ENCODE assay signal across 1 cellular context in genomic region chr3:101868534-101869464, GRCh38.
TF ChIP-seq lines count a peak whose summit lies in the region.

No MANE protein-coding gene starts in this region.

TF ChIP-seq in K562, 482 proteins besides CTCF, POLR2A, EP300 and RAD21 (continued from another document):
- TF ChIP-seq ZNF239 (CRISPR knock-in tag; IDR thresholded peaks at IDR 0.05) (no peak), HDAC1 (IDR thresholded peaks at IDR 0.05) (no peak), HLTF (IDR thresholded peaks at IDR 0.05) (no peak), LEF1 (IDR thresholded peaks at IDR 0.05) (0 out of 2 replicates have a peak, but pooled peaks have one; percentile 17), PYGO2 (tag; IDR thresholded peaks at IDR 0.05) (no peak), RFX1 (IDR thresholded peaks at IDR 0.05) (no peak), RBM17 (IDR thresholded peaks at IDR 0.05; ENCODE audit: borderline replicate concordance, low read depth, low read length) (no peak), KLF13 (tag; IDR thresholded peaks at IDR 0.05; ENCODE audit: borderline replicate concordance, low read depth) (no peak), NFIX (CRISPR knock-in tag; IDR thresholded peaks at IDR 0.05; ENCODE audit: low read depth) (no peak), ZNF395 (CRISPR knock-in tag; IDR thresholded peaks at IDR 0.05) (peak; percentile 54; the same call in 1 of the 2 replicates), SMAD1 (IDR thresholded peaks at IDR 0.05; ENCODE audit: low read depth, low read length, partially characterized antibody) (no peak), HDAC6 (IDR thresholded peaks at IDR 0.05; ENCODE audit: low read depth, low read length) (no peak), CBX1 (IDR thresholded peaks at IDR 0.05; ENCODE audit: low read depth) (no peak), TARDBP (IDR thresholded peaks at IDR 0.05) (no peak), E4F1 (CRISPR knock-in tag; IDR thresholded peaks at IDR 0.05; ENCODE audit: borderline replicate concordance) (no peak), ZNF696 (CRISPR knock-in tag; conservative IDR thresholded peaks at IDR 0.05) (no peak), ZNF316 (IDR thresholded peaks at IDR 0.05) (no peak), ZNF518B (CRISPR knock-in tag; IDR thresholded peaks at IDR 0.05) (no peak), PRDM10 (IDR thresholded peaks at IDR 0.05; ENCODE audit: partially characterized antibody) (no peak), GTF2A2 (tag; IDR thresholded peaks at IDR 0.05) (no peak), KLF1 (tag; IDR thresholded peaks at IDR 0.05) (0 out of 2 replicates have a peak, but pooled peaks have one; percentile 62), CBX8 (IDR thresholded peaks at IDR 0.05; ENCODE audit: borderline replicate concordance, extremely low read depth, low read depth, low read length, poor library complexity, severe bottlenecking) (no peak), HCFC1 (IDR thresholded peaks at IDR 0.05; ENCODE audit: low read depth, low read length) (no peak)
- TF ChIP-seq, protein P1, sequence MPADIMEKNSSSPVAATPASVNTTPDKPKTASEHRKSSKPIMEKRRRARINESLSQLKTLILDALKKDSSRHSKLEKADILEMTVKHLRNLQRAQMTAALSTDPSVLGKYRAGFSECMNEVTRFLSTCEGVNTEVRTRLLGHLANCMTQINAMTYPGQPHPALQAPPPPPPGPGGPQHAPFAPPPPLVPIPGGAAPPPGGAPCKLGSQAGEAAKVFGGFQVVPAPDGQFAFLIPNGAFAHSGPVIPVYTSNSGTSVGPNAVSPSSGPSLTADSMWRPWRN (IDR thresholded peaks at IDR 0.05; ENCODE audit: low read depth): no peak
- TF ChIP-seq, protein P2, sequence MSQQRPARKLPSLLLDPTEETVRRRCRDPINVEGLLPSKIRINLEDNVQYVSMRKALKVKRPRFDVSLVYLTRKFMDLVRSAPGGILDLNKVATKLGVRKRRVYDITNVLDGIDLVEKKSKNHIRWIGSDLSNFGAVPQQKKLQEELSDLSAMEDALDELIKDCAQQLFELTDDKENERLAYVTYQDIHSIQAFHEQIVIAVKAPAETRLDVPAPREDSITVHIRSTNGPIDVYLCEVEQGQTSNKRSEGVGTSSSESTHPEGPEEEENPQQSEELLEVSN (IDR thresholded peaks at IDR 0.05; ENCODE audit: borderline replicate concordance in 1 of 2, extremely low read depth in 1 of 2, insufficient read depth in 1 of 2, insufficient read length in 1 of 2, low read depth in 1 of 2, low read length in 1 of 2, poor library complexity in 1 of 2, severe bottlenecking in 1 of 2): no peak
- TF ChIP-seq, protein P3, sequence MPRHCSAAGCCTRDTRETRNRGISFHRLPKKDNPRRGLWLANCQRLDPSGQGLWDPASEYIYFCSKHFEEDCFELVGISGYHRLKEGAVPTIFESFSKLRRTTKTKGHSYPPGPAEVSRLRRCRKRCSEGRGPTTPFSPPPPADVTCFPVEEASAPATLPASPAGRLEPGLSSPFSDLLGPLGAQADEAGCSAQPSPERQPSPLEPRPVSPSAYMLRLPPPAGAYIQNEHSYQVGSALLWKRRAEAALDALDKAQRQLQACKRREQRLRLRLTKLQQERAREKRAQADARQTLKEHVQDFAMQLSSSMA (CRISPR knock-in tag; IDR thresholded peaks at IDR 0.05): no peak
- TF ChIP-seq, protein P4, sequence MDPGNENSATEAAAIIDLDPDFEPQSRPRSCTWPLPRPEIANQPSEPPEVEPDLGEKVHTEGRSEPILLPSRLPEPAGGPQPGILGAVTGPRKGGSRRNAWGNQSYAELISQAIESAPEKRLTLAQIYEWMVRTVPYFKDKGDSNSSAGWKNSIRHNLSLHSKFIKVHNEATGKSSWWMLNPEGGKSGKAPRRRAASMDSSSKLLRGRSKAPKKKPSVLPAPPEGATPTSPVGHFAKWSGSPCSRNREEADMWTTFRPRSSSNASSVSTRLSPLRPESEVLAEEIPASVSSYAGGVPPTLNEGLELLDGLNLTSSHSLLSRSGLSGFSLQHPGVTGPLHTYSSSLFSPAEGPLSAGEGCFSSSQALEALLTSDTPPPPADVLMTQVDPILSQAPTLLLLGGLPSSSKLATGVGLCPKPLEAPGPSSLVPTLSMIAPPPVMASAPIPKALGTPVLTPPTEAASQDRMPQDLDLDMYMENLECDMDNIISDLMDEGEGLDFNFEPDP (CRISPR knock-in tag; IDR thresholded peaks at IDR 0.05): no peak
